In the genomic region with DNA sequence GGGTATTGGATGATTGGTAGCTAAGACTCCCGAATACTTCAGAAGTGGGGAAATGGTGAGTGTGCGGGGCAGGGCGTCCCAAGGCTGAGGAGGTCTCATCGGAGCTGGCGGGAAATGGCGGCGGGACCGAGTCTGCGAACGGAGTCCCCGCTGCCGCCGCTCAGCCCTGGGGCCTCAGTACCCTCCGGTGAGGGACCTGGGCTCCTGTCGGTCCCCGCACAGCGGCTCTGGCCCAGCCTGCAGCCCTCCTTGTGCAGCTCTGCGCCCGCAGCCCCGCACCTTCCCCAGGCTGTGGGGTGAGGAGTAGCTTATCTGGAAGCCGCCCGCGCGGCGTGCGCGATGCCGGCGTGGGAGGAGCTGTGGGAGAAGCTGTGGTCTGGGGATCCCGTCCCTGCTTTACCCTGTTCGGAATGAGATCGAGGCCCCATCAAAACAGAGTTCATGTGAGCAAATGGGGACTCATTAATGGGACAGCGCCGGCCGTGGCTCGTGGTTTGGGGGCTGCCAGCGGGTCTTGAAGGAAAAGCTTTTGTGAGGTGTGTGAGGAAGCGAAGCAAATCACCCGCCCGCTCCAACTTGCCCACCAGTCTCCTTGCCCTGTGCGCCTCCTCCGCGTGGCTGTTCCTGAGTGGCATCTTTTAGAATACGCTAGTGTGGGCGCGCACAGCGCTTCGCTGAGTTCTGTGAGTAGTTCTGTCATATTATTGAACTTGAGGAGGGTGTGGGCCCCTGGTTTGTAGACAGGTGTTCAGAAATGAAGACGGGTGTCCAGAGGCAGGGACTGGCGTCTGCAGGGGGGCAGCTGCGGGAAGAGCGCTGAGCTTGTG, we compare ENCODE assay signal across 8 cellular contexts. TPM values are rescaled to one million over a fixed set of nuclear protein-coding genes. Genes with fewer than 3 reads are reported as not detected.
DNase-seq lines count a peak whose midpoint lies in the region; ATAC-seq and TF ChIP-seq lines count a peak whose summit lies in the region.

No MANE protein-coding gene starts in this region.

- CTCF ChIA-PET in CD4-positive, alpha-beta memory T cell (lab: Charles Lee; ENCODE audit: partially characterized antibody) = interaction anchor here (1.3 kb wide), 2 partner anchors 95 to 136 kb away, joined by 3 to 4 read pairs; no protein-coding TSS in a partner anchor

- DNase-seq in CD4-positive, alpha-beta memory T cell = peak in 2 of 5 donors; percentile 52 to 70
- DNase-seq in activated T-cell treated with anti-CD3 and anti-CD28 coated beads for 48 hours (ENCODE audit: low read depth) (peak; percentile 41), fibroblast of the aortic adventitia (ENCODE audit: low read depth) (peak; percentile 45), osteoblast (ENCODE audit: insufficient read length, low spot score, missing footprints) (peak; percentile 75), transverse colon (no peak), NCI-H1930 (lab: John Stamatoyannopoulos, UW) (no peak)

- peaks cover 45 to 53% of the 10 kb centered on the region in 2 donors for H3K36me3 Mint-ChIP-seq in CD4-positive, alpha-beta memory T cell
- peaks cover 18% of the 10 kb centered on the region for H3K36me3 Mint-ChIP-seq in IgD-negative memory B cell

- ATAC-seq in GM21367 (IDR thresholded peaks at IDR 0.05; ENCODE audit: unreplicated experiment) = peak; percentile 24

- H3K9me3 Mint-ChIP-seq in CD4-positive, alpha-beta memory T cell = peaks cover 2 to 65% (median 45%) of the 10 kb centered on the region in 8 donors
- H3K9me3 Mint-ChIP-seq in IgD-negative memory B cell = peaks cover 3 to 31% (median 20%) of the 10 kb centered on the region in 3 donors

- H3K27ac Mint-ChIP-seq in CD4-positive, alpha-beta memory T cell = peak overlapping the region; percentile 98 to 99 (median 99)
- H3K27ac Mint-ChIP-seq in IgD-negative memory B cell = peak overlapping the region; percentile 96 to 99 (median 97)

- H3K27me3 Mint-ChIP-seq in CD4-positive, alpha-beta memory T cell = peaks cover 0 to 3% of the 10 kb centered on the region in 2 donors
- no peaks in the 10 kb centered on the region for H3K27me3 Mint-ChIP-seq in IgD-negative memory B cell

- H3K4me3 ChIP-seq in CD4-positive, alpha-beta memory T cell (ENCODE audit: low read length in 2 of 2) = peak overlapping the region; percentile 68 to 99
- peak overlapping the region; percentile 81 for H3K4me3 ChIP-seq in fibroblast of the aortic adventitia (ENCODE audit: low read depth, low read length)
- peak overlapping the region; percentile 97 for H3K4me3 ChIP-seq in osteoblast (ENCODE audit: insufficient read depth, low read length)
- peak overlapping the region; percentile 66 to 94 (median 78) for H3K4me3 ChIP-seq in transverse colon

- H3K36me3 ChIP-seq in CD4-positive, alpha-beta memory T cell (ENCODE audit: insufficient read depth, low read length) = no peaks in the 10 kb centered on the region
- H3K36me3 ChIP-seq in osteoblast (ENCODE audit: insufficient read depth, low read length) (no peaks in the 10 kb centered on the region), transverse colon (peaks cover 0 to 29% (median 3%) of the 10 kb centered on the region in 4 donors)

- intact Hi-C loops in CD4-positive, alpha-beta memory T cell (cut with micrococcal nuclease) = loop anchor here (1.0 to 5.0 kb wide), 4 partner anchors 136 to 334 kb away; a partner anchor contains a TSS
- intact Hi-C loops in transverse colon (cut with DNase I; ENCODE audit: low total_unique reads) = no loop called here

- TF ChIP-seq CTCF in fibroblast of the aortic adventitia (IDR thresholded peaks at IDR 0.05; ENCODE audit: insufficient read depth, low read length) (no peak), osteoblast (IDR thresholded peaks at IDR 0.05; ENCODE audit: extremely low read depth, low read depth, low read length) (no peak), transverse colon (IDR thresholded peaks at IDR 0.05) (no peak)

- peak overlapping the region; percentile 97 for H2AFZ ChIP-seq in osteoblast (ENCODE audit: low read length)

- H3K4me2 ChIP-seq in osteoblast (ENCODE audit: insufficient read depth, low read length) = peak overlapping the region; percentile 96

- POLR2A ChIA-PET in CD4-positive, alpha-beta memory T cell (lab: Charles Lee; ENCODE audit: partially characterized antibody) = interaction anchor here (0.7 to 3.2 kb wide), 6 partner anchors 28 to 286 kb away, joined by 3 to 33 read pairs (median 3); a partner anchor contains a TSS

- H3K27me3 ChIP-seq in CD4-positive, alpha-beta memory T cell (ENCODE audit: insufficient read depth, low read length) = no peaks in the 10 kb centered on the region
- H3K27me3 ChIP-seq in osteoblast (ENCODE audit: insufficient read depth, low read length) = no peaks in the 10 kb centered on the region
- H3K27me3 ChIP-seq in transverse colon = no peaks in the 10 kb centered on the region

- TF ChIP-seq EP300 in transverse colon (IDR thresholded peaks at IDR 0.05; ENCODE audit: low read depth) = no peak

- H3K4me3 Mint-ChIP-seq in CD4-positive, alpha-beta memory T cell = peak overlapping the region; percentile 96 to 100 (median 99)
- H3K4me3 Mint-ChIP-seq in IgD-negative memory B cell = peak overlapping the region; percentile 95 to 100 (median 98)

- H3K27ac ChIP-seq in CD4-positive, alpha-beta memory T cell (ENCODE audit: low read depth, low read length) = peak overlapping the region; percentile 78
- H3K27ac ChIP-seq in osteoblast (ENCODE audit: low read depth, low read length) (peak overlapping the region; percentile 98), transverse colon (peak overlapping the region; percentile 89 to 98 (median 94))

- in situ Hi-C loops in transverse colon (cut with MboI; ENCODE audit: low pct_ligation_motif_present in 1 of 4, low pct_unique_long_range_greater_than_20kb in 1 of 4, low sequenced_read_pairs in 3 of 4) = no loop called here

- H4K20me1 ChIP-seq in osteoblast (ENCODE audit: insufficient read depth, low read length) = peaks cover 4% of the 10 kb centered on the region

- TF ChIP-seq POLR2A in transverse colon (IDR thresholded peaks at IDR 0.05) = no peak

- peaks cover 15% of the 10 kb centered on the region for H3K4me1 ChIP-seq in CD4-positive, alpha-beta memory T cell (ENCODE audit: insufficient read depth, low read length)
- H3K4me1 ChIP-seq in osteoblast (ENCODE audit: insufficient read depth, low read length) = peaks cover 7% of the 10 kb centered on the region
- H3K4me1 ChIP-seq in transverse colon = peaks cover 9 to 17% (median 13%) of the 10 kb centered on the region in 4 donors

- H3K4me1 Mint-ChIP-seq in CD4-positive, alpha-beta memory T cell = peaks cover 19 to 57% (median 35%) of the 10 kb centered on the region in 4 donors
- H3K4me1 Mint-ChIP-seq in IgD-negative memory B cell = peaks cover 16 to 31% (median 28%) of the 10 kb centered on the region in 3 donors

- peaks cover 0 to 26% of the 10 kb centered on the region in 2 donors for H3K9me3 ChIP-seq in CD4-positive, alpha-beta memory T cell (ENCODE audit: control insufficient read depth in 1 of 2, low read length in 2 of 2)
- H3K9me3 ChIP-seq in osteoblast (ENCODE audit: low read depth, low read length) (no peaks in the 10 kb centered on the region), transverse colon (peaks cover 27 to 31% of the 10 kb centered on the region in 2 donors)

- H3K79me2 ChIP-seq in osteoblast (ENCODE audit: insufficient read depth, low read length) = peaks cover 52% of the 10 kb centered on the region

- 5% methylated on average over 52 of the region's 52 CpGs; no CpG with 5 or more reads in 1 of the 2 donors for WGBS in transverse colon (ENCODE audit: low coverage in 1 of 2), 2 donors

RNA-seq across cellular contexts. Expression of a gene that starts 0.5 kb away (rescaled TPM):
- 10 to 100 TPM; 55.2 to 59.6 TPM for total RNA-seq in CD4-positive, alpha-beta memory T cell
- 1 to 10 TPM; 7.5 to 9.3 TPM for polyA plus RNA-seq in CD4-positive, alpha-beta memory T cell
- polyA plus RNA-seq in IgD-negative memory B cell = 10.5 TPM
- total RNA-seq in fibroblast of the aortic adventitia (ENCODE audit: low replicate concordance) (16.3 and 21.2 TPM in 2 replicates), osteoblast (15.2 and 20.6 TPM in 2 replicates), transverse colon (10 to 100 TPM; 13.8 to 40.4 (median 30.4) TPM)

RNA-seq across cellular contexts. Expression of a gene that starts 32.9 kb away (rescaled TPM):
- total RNA-seq in CD4-positive, alpha-beta memory T cell = not detected
- polyA plus RNA-seq in CD4-positive, alpha-beta memory T cell = not detected
- polyA plus RNA-seq in IgD-negative memory B cell = 0.16 TPM
- total RNA-seq in fibroblast of the aortic adventitia (ENCODE audit: low replicate concordance) (0.27 and 0.57 TPM in 2 replicates), osteoblast (0.59 and 0.72 TPM in 2 replicates), transverse colon (under 1 TPM in 1 of 4 donors, not detected in 3; 0.16 TPM)

Comparison
In these comparisons a context has a peak if more than half of its experiments do, and no peak if none do; other contexts are left out.
1. DNase-seq: peak in activated T-cell treated with anti-CD3 and anti-CD28 coated beads for 48 hours (single experiment), fibroblast of the aortic adventitia (single experiment) and osteoblast (single experiment); none in transverse colon (single experiment) and NCI-H1930 (0 of 2).
2. Peak in every context shown above with its lines, with median percentiles within 50 percentile points of each other: H3K27ac ChIP-seq and H3K4me3 ChIP-seq.